10 cellular contexts compared by ENCODE assay signal in the genomic region with DNA sequence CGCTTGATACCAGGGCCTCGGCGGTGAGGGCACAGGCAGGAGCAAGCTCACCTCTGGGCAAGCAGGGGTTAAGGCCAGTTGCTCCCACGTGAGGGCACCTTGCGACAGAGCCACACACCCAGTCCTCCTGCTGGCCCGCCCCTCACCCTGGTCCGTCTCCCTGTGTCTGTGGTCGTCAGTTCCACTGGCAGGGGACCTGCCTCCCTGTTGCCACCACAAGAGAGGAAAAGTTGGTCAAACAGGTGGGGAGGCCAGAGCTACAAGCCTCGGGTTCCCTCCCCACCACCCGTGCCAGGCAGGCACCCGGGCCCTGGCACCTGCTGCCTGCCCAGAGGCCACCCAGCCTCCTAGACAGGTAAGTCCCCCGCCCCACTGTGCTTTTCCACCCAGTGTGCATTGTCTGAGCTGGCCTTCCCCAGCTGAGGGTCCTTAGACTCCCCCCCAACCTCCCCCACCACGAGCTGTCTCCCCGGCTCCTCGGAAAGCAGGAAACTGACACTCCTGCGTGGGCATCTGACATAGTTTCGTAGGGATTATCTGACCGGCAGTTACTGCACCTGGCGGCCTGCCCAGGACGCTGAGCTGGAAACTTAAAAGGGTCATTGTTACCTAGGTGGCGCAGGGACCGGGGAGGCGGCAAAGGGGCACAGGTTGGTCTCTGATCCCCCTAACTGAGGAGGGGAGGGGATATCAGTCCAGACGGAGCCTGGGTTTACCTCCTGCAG. TPM values are rescaled to one million over a fixed set of nuclear protein-coding genes. Genes with fewer than 3 reads are reported as not detected.
DNase-seq lines count a peak whose midpoint lies in the region; ATAC-seq and TF ChIP-seq lines count a peak whose summit lies in the region.
"Had no signal": no experiment of that assay in that cellular context is flagged by ENCODE, and none has a peak within 500 bp of the region (broad histone marks: within the 10 kb centered on the region; RNA-seq: fewer than 3 reads in every experiment).

A gene with protein sequence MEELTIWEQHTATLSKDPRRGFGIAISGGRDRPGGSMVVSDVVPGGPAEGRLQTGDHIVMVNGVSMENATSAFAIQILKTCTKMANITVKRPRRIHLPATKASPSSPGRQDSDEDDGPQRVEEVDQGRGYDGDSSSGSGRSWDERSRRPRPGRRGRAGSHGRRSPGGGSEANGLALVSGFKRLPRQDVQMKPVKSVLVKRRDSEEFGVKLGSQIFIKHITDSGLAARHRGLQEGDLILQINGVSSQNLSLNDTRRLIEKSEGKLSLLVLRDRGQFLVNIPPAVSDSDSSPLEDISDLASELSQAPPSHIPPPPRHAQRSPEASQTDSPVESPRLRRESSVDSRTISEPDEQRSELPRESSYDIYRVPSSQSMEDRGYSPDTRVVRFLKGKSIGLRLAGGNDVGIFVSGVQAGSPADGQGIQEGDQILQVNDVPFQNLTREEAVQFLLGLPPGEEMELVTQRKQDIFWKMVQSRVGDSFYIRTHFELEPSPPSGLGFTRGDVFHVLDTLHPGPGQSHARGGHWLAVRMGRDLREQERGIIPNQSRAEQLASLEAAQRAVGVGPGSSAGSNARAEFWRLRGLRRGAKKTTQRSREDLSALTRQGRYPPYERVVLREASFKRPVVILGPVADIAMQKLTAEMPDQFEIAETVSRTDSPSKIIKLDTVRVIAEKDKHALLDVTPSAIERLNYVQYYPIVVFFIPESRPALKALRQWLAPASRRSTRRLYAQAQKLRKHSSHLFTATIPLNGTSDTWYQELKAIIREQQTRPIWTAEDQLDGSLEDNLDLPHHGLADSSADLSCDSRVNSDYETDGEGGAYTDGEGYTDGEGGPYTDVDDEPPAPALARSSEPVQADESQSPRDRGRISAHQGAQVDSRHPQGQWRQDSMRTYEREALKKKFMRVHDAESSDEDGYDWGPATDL (plus strand): TSS at position 178 of the 725 bp plus-strand sequence. CDS start 20,049 bp downstream, outside the sequence.

- intact Hi-C loops in HCT116 (cut with micrococcal nuclease): loop anchor here (10.0 kb wide), 1 partner anchor 356 kb away; a partner anchor contains a TSS

- POLR2A ChIA-PET in HCT116 (lab: Charles Lee): interaction anchor here (0.7 to 3.0 kb wide), 5 partner anchors 8 to 54 kb away, joined by 3 to 9 read pairs (median 7); a partner anchor contains a TSS

- H3K4me3 ChIP-seq in HCT116 (replicated peaks in 1 of 2; ENCODE audit: low read depth in 1 of 2, low read length in 2 of 2): peak within 1 kb of the TSS; percentile 49 to 57
- no peak within 1 kb of the TSS for H3K4me3 ChIP-seq in adipocyte (ENCODE audit: low read length)
- peak within 1 kb of the TSS; percentile 32 for H3K4me3 ChIP-seq in lung

- no peak for TF ChIP-seq RAD21 in HCT116 (IDR thresholded peaks at IDR 0.05; ENCODE audit: low read depth)

- TF ChIP-seq POLR2A in HCT116 (IDR thresholded peaks at IDR 0.05; ENCODE audit: borderline replicate concordance, extremely low read depth, insufficient read depth, insufficient read length): no peak

- DNase-seq in A172 (ENCODE audit: low spot score) (peak; percentile 51), HCT116 (ENCODE audit: low read depth, low spot score) (peak; percentile 65), adipocyte (ENCODE audit: low read depth) (peak; percentile 34), lung (ENCODE audit: low spot score) (peak; percentile 80), GM13976 (ENCODE audit: low spot score) (no peak), NCI-H1092 treated with DMSO at 0.1 percent for 48 hours (lab: John Stamatoyannopoulos, UW) (no peak), retina (no peak)
- DNase-seq: stimulated activated CD8-positive, alpha-beta memory T cell treated with anti-CD3 and anti-CD28 coated beads, Interleukin-4, amount 100 ng/mL, for 48 hours had no signal

- peak within 1 kb of the TSS; percentile 80 for H3K27ac ChIP-seq in HCT116 (ENCODE audit: low read depth, low read length)
- peak within 1 kb of the TSS in 1 of 2 donors; percentile 79 for H3K27ac ChIP-seq in lung (ENCODE audit: low read depth in 1 of 2, low read length in 1 of 2)

- H3K9me2 ChIP-seq in HCT116 (ENCODE audit: insufficient read depth): no peaks in the 10 kb centered on the region

- TF ChIP-seq CTCF in HCT116 (IDR thresholded peaks at IDR 0.05 in 2 of 3, conservative IDR thresholded peaks at IDR 0.05 in 1 of 3; ENCODE audit: borderline replicate concordance in 1 of 3, insufficient read depth in 1 of 3, low read depth in 2 of 3, low read length in 2 of 3) (peak in 2 of 3 experiments; percentile 11 to 21; a peak in 1 of 6 replicates), lung (IDR thresholded peaks at IDR 0.05; ENCODE audit: control extremely low read depth, extremely low read depth) (no peak), GM13976 (IDR thresholded peaks at IDR 0.05; ENCODE audit: borderline replicate concordance, control extremely low read depth, extremely low read depth, insufficient read depth, missing control alignments) (no peak)

- H4K20me1 ChIP-seq in HCT116 (ENCODE audit: insufficient read depth): no peaks in the 10 kb centered on the region

- ATAC-seq in HCT116: peak; percentile 49
- ATAC-seq in lung (ENCODE audit: insufficient read depth, low FRiP score): peak; percentile 60
- ATAC-seq in GM19467 (IDR thresholded peaks at IDR 0.05; ENCODE audit: unreplicated experiment): no peak

- H3K9me3 ChIP-seq in HCT116 (ENCODE audit: control insufficient read depth in 1 of 2, insufficient read depth in 1 of 2, low read depth in 1 of 2, low read length in 2 of 2): no peaks in the 10 kb centered on the region
- H3K9me3 ChIP-seq in adipocyte (ENCODE audit: control insufficient read depth, low read length): no peaks in the 10 kb centered on the region
- H3K9me3 ChIP-seq in lung (ENCODE audit: control insufficient read depth in 2 of 2, insufficient read depth in 1 of 2, low read length in 1 of 2): no peaks in the 10 kb centered on the region

- H3K4me1 ChIP-seq in HCT116 (ENCODE audit: control insufficient read depth in 1 of 2, insufficient read depth in 2 of 2, low read length in 2 of 2): peaks cover 52 to 73% of the 10 kb centered on the region in 2 experiments
- no peaks in the 10 kb centered on the region for H3K4me1 ChIP-seq in adipocyte (ENCODE audit: control insufficient read depth, insufficient read depth, low read length)
- peaks cover 0 to 4% of the 10 kb centered on the region in 2 donors for H3K4me1 ChIP-seq in lung (ENCODE audit: control insufficient read depth in 2 of 2, insufficient read depth in 2 of 2, low read length in 2 of 2)

- peak within 1 kb of the TSS; percentile 29 for H2AFZ ChIP-seq in HCT116 (ENCODE audit: low read depth, low read length, poor library complexity, severe bottlenecking)

- peak within 1 kb of the TSS; percentile 92 for H3K4me2 ChIP-seq in HCT116 (ENCODE audit: low read length)

- CTCF ChIA-PET in HCT116 (lab: Charles Lee): interaction anchor here (0.7 to 2.9 kb wide), 7 partner anchors 10 to 424 kb away, joined by 3 to 12 read pairs (median 5); no protein-coding TSS in a partner anchor

- RAD21 ChIA-PET in HCT116 (lab: Charles Lee; ENCODE audit: low non-redundant PET in 1 of 2, low total read pairs in 2 of 2, uncharacterized antibody in 2 of 2, unreplicated experiment in 2 of 2): interaction anchor here (0.7 to 1.9 kb wide), 3 partner anchors 12 to 55 kb away, joined by 3 to 7 read pairs (median 4); no protein-coding TSS in a partner anchor

- H3K36me3 ChIP-seq in HCT116 (ENCODE audit: control insufficient read depth in 1 of 2, insufficient read depth in 2 of 2, low read length in 2 of 2): no peaks in the 10 kb centered on the region
- H3K36me3 ChIP-seq in adipocyte (ENCODE audit: control insufficient read depth, insufficient read depth, low read length, severe bottlenecking): no peaks in the 10 kb centered on the region
- H3K36me3 ChIP-seq in lung (ENCODE audit: control insufficient read depth in 2 of 2, insufficient read depth in 2 of 2, low read length in 2 of 2): no peaks in the 10 kb centered on the region

- in situ Hi-C loops in GM13976 (cut with MboI; ENCODE audit: low sequenced_read_pairs, unreplicated experiment): loop anchor here (10.0 kb wide), 1 partner anchor 54 kb away; no protein-coding TSS in a partner anchor

- peak within 1 kb of the TSS; percentile 47 for H3K9ac ChIP-seq in HCT116 (ENCODE audit: low read length)
- no peak within 1 kb of the TSS for H3K9ac ChIP-seq in adipocyte (ENCODE audit: low read length)

- TSS peak; percentile 64 for BruUV-seq in HCT116 (replicated peaks; lab: Mats Ljungman, UMichigan)

- no peaks in the 10 kb centered on the region for H3K79me2 ChIP-seq in HCT116 (ENCODE audit: insufficient read depth, low read length)

- WGBS in lung, 2 donors: 27% methylated on average over 24 of the region's 24 CpGs

- no peaks in the 10 kb centered on the region for H3K27me3 ChIP-seq in HCT116 (ENCODE audit: insufficient read depth, low read length)
- H3K27me3 ChIP-seq in adipocyte (replicated peaks; ENCODE audit: control insufficient read depth, insufficient read depth, low read length): peaks cover 28% of the 10 kb centered on the region
- no peaks in the 10 kb centered on the region for H3K27me3 ChIP-seq in lung (ENCODE audit: control insufficient read depth, insufficient read depth)

TF ChIP-seq in HCT116, 20 proteins besides CTCF, POLR2A, EP300 and RAD21 (continues in another document):
- peak; percentile 85 for TF ChIP-seq TCF7L2 (IDR thresholded peaks at IDR 0.05; ENCODE audit: borderline replicate concordance, extremely low read depth, insufficient read depth, insufficient read length)

RNA-seq across cellular contexts. Expression of the gene that starts here (rescaled TPM):
- 0.93 and 0.98 TPM in 2 replicates for total RNA-seq in A172 (2014; rRNA removed; shearing (Covaris generic))
- total RNA-seq in HCT116 (2021; ENCODE audit: unreplicated experiment) (69.6 TPM), lung (10 to 100 TPM; 42.8 to 56.4 TPM)
- 90.9 and 95.6 TPM in 2 replicates for polyA plus RNA-seq in HCT116 (2012)
- polyA plus RNA-seq in lung: 10 to 100 TPM; 18.4 to 57.8 TPM
- total RNA-seq: glomerular endothelial cell had no signal

Comparison
In these comparisons a context has a peak if more than half of its experiments do, and no peak if none do; other contexts are left out.
1. RNA of the gene that starts here (total RNA-seq): 69.6 TPM in HCT116 (single experiment) and 42.8 to 56.4 TPM in lung; 0.93 to 0.98 TPM in A172; every median in the first group is over 10 times any median in the second.
2. Peak in DNase-seq in A172; RNA of the gene not detected or under 1 TPM.
3. DNase-seq: peak in HCT116 (single experiment), adipocyte (single experiment) and lung (single experiment); none in GM13976 (single experiment), NCI-H1092 treated with DMSO at 0.1 percent for 48 hours (single experiment) and retina (single experiment).
4. CTCF ChIP-seq: peak in HCT116 (2 of 3); none in lung (single experiment) and GM13976 (single experiment).